In the genomic region with DNA sequence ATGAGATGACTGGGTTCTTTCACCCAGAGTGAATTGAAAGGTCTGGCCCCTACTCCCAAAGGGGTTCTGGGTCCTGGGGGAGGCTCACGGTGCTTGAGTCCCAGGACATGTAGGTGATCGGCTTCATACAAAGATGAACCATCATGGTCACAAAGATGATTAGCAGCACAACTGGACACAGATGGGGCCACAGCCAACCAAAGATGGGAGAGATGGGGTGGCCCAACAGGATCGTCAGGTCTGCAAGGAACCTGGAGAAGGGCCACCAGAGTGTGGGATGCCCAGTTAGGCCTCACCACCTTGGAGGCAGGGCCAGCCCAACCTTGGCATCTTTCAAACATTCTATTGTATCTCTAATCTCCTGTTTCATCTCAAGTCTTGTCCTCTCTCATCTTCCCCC, we compare ENCODE assay signal across 8 cellular contexts. TPM values are rescaled to one million over a fixed set of nuclear protein-coding genes. Genes with fewer than 3 reads are reported as not detected.
"Had no signal": no experiment of that assay in that cellular context is flagged by ENCODE, and none has a peak within 500 bp of the region (broad histone marks: within the 10 kb centered on the region; RNA-seq: fewer than 3 reads in every experiment).

No MANE protein-coding gene starts in this region.

- FAIRE-seq: HepG2, HTR-8/SVneo, K562 had no signal

- DNase-seq: IMR-90 had no signal

- H3K4me3 Mint-ChIP-seq: IgD-negative memory B cell had no signal

- H3K27ac ChIP-seq: HL-60 had no signal

- H3K27ac Mint-ChIP-seq: IgD-negative memory B cell had no signal

- H3K27me3 Mint-ChIP-seq: IgD-negative memory B cell had no signal

- H3K4me3 ChIP-seq: K562 had no signal

- ATAC-seq: HepG2, K562 had no signal

RNA-seq across cellular contexts. Expression of a gene that starts 34.5 kb away (rescaled TPM):
- total RNA-seq: HT-29, HT1080 had no signal

RNA-seq across cellular contexts. Expression of a gene that starts 44.7 kb away (rescaled TPM):
- total RNA-seq: HepG2, HT-29, HT1080, IMR-90 had no signal
- polyA plus RNA-seq: HepG2, IMR-90 had no signal
